Comparison of ENCODE assay signal across 23 cellular contexts in genomic region chr3:129063091-129063640, GRCh38. TPM values are rescaled to one million over a fixed set of nuclear protein-coding genes. Genes with fewer than 3 reads are reported as not detected.
"Had no signal": no experiment of that assay in that cellular context is flagged by ENCODE, and none has a peak within 500 bp of the region (broad histone marks: within the 10 kb centered on the region; RNA-seq: fewer than 3 reads in every experiment).

No MANE protein-coding gene starts in this region.

- DNase-seq: activated CD4-positive, alpha-beta memory T cell treated with anti-CD3 and anti-CD28 coated beads for 36 hours; activated CD4-positive, alpha-beta T cell treated with anti-CD3 and anti-CD28 coated beads for 48 hours; activated CD4-positive, CD25-positive, alpha-beta regulatory T cell treated with anti-CD3 and anti-CD28 coated beads, Interleukin-2, amount 50 U/mL, for 72 hours; activated CD8-positive, alpha-beta memory T cell treated with anti-CD3 and anti-CD28 coated beads for 24 hours; activated effector memory CD4-positive, alpha-beta T cell treated with anti-CD3 and anti-CD28 coated beads, Interleukin-2, amount 50 U/mL, for 16 hours; activated naive CD4-positive, alpha-beta T cell treated with Interleukin-2 at 50 U/mL for 16 hours; activated naive CD8-positive, alpha-beta T cell treated with anti-CD3 and anti-CD28 coated beads, Interleukin-2, amount 50 U/mL, for 24 hours; activated T-cell treated with anti-CD3 and anti-CD28 coated beads, Interleukin-2, amount 50 U/mL, for 4 hours; amniotic stem cell; KG1; NCI-H1048; NCI-H146; NCI-H187 treated with DMSO at 0.1 percent for 48 hours; NCI-H2081 treated with DMSO at 0.1 percent for 48 hours; NCI-H446; Peyer's patch; SHP77 treated with DMSO at 0.1 percent for 48 hours had no signal

- H3K27me3 ChIP-seq: Peyer's patch had no signal

- H3K27ac ChIP-seq: Peyer's patch had no signal

- H3K9me3 ChIP-seq: Peyer's patch had no signal

- H3K36me3 ChIP-seq: Peyer's patch had no signal

- ATAC-seq: activated naive CD4-positive, alpha-beta T cell treated with anti-CD3 and anti-CD28 coated beads, Interleukin-2, amount 50 U/mL, for 72 hours; activated naive CD8-positive, alpha-beta T cell treated with anti-CD3 and anti-CD28 coated beads, Interleukin-2, amount 50 U/mL, for 24 hours; activated T-cell treated with anti-CD3 and anti-CD28 coated beads, Interleukin-2, amount 50 U/mL, for 4 hours; WTC11 had no signal

- H3K4me3 ChIP-seq: Peyer's patch had no signal

RNA-seq across cellular contexts. Expression of gene GP9, which starts 2.6 kb away (rescaled TPM):
- total RNA-seq: activated CD4-positive, alpha-beta memory T cell treated with anti-CD3 and anti-CD28 coated beads for 36 hours; activated naive CD4-positive, alpha-beta T cell treated with anti-CD3 and anti-CD28 coated beads, Interleukin-2, amount 50 U/mL, for 72 hours; activated T-cell treated with anti-CD3 and anti-CD28 coated beads, Interleukin-2, amount 50 U/mL, for 4 hours; astrocyte; LHCN-M2; M059J; Peyer's patch; SK-MEL-5; WTC11 had no signal
